9 cellular contexts compared by ENCODE assay signal in genomic region chr19:41746593-41747227, GRCh38. TPM values are rescaled to one million over a fixed set of nuclear protein-coding genes. Genes with fewer than 3 reads are reported as not detected.
DNase-seq lines count a peak whose midpoint lies in the region; ATAC-seq, FAIRE-seq and TF ChIP-seq lines count a peak whose summit lies in the region.
"Had no signal": no experiment of that assay in that cellular context is flagged by ENCODE, and none has a peak within 500 bp of the region (broad histone marks: within the 10 kb centered on the region; RNA-seq: fewer than 3 reads in every experiment).

No MANE protein-coding gene starts in this region.

- no peaks in the 10 kb centered on the region for H3K9me2 ChIP-seq in PC-3 (replicated peaks; ENCODE audit: low read length)

- no peaks in the 10 kb centered on the region for H3K4me1 Mint-ChIP-seq in activated T-helper 17 cell treated with anti-CD3 and anti-CD28 coated beads, Interleukin-2, amount 50 U/mL, for 72 hours
- H3K4me1 Mint-ChIP-seq in glutamatergic neuron (ENCODE audit: low read depth, unreplicated experiment), result no peaks in the 10 kb centered on the region

- no peak overlapping the region for H3K9ac ChIP-seq in PC-3 (ENCODE audit: low read length)

- TF ChIP-seq CTCF in D721Med (IDR thresholded peaks at IDR 0.05; ENCODE audit: insufficient read depth, missing control alignments) (peak; percentile 55), PC-3 (conservative IDR thresholded peaks at IDR 0.05; ENCODE audit: low read depth, low read length) (peak; percentile 76), glutamatergic neuron (IDR thresholded peaks at IDR 0.05; ENCODE audit: partially characterized antibody, unreplicated experiment) (peak; percentile 28)

- no peak for FAIRE-seq in D721Med (lab: Jason Lieb, UNC)

- H3K4me1 ChIP-seq in PC-3 (ENCODE audit: insufficient read depth, low read length), result peaks cover 11% of the 10 kb centered on the region; the same call in 1 of the 2 replicates
- H3K4me1 ChIP-seq: SJSA1 had no signal

- H2AFZ ChIP-seq in PC-3 (ENCODE audit: low read length), result no peak overlapping the region

- no peaks in the 10 kb centered on the region for H3K36me3 ChIP-seq in PC-3 (ENCODE audit: low read depth, low read length)
- H3K36me3 ChIP-seq: SJSA1 had no signal

- no peaks in the 10 kb centered on the region for H3F3A ChIP-seq in PC-3 (ENCODE audit: low read length, unreplicated experiment)

- no peak overlapping the region for H3K4me3 Mint-ChIP-seq in activated T-helper 17 cell treated with anti-CD3 and anti-CD28 coated beads, Interleukin-2, amount 50 U/mL, for 72 hours
- H3K4me3 Mint-ChIP-seq in glutamatergic neuron (ENCODE audit: unreplicated experiment), result no peak overlapping the region

- DNase-seq in D721Med (ENCODE audit: insufficient read length, low spot score) (no peak), KG1 (lab: John Stamatoyannopoulos, UW) (peak; percentile 12), PC-3 (peak; percentile 76), glutamatergic neuron (peak; percentile 41)
- peak; percentile 40 for DNase-seq in stimulated activated CD4-positive, alpha-beta T cell treated with anti-CD3 and anti-CD28 coated beads, Interleukin-12 subunit alpha, Interleukin-12 subunit beta, amount 100 ng/mL, for 4 hours

- CTCF ChIA-PET in PC-3 (lab: Charles Lee), result interaction anchor here (1.6 kb wide), 1 partner anchor 38 kb away, joined by 3 read pairs; no protein-coding TSS in a partner anchor

- H4K20me1 ChIP-seq in PC-3 (ENCODE audit: low read length), result no peaks in the 10 kb centered on the region

- H3K79me2 ChIP-seq in PC-3 (ENCODE audit: low read length), result no peaks in the 10 kb centered on the region

- H3K27me3 ChIP-seq in PC-3 (ENCODE audit: low read length), result no peaks in the 10 kb centered on the region

- intact Hi-C loops in PC-3 (cut with micrococcal nuclease), result loop anchor here (1.0 to 5.0 kb wide), 2 partner anchors 39 to 104 kb away; no protein-coding TSS in a partner anchor

- H3K36me3 Mint-ChIP-seq in activated T-helper 17 cell treated with anti-CD3 and anti-CD28 coated beads, Interleukin-2, amount 50 U/mL, for 72 hours (ENCODE audit: low read depth), result no peaks in the 10 kb centered on the region
- no peaks in the 10 kb centered on the region for H3K36me3 Mint-ChIP-seq in glutamatergic neuron (ENCODE audit: unreplicated experiment)

- no peak overlapping the region for H3K4me2 ChIP-seq in PC-3 (ENCODE audit: low read length)

- no peak overlapping the region for H3K27ac Mint-ChIP-seq in activated T-helper 17 cell treated with anti-CD3 and anti-CD28 coated beads, Interleukin-2, amount 50 U/mL, for 72 hours
- no peak overlapping the region for H3K27ac Mint-ChIP-seq in glutamatergic neuron (ENCODE audit: unreplicated experiment)

- H3K27me3 Mint-ChIP-seq in activated T-helper 17 cell treated with anti-CD3 and anti-CD28 coated beads, Interleukin-2, amount 50 U/mL, for 72 hours, result peaks cover 45% of the 10 kb centered on the region
- peaks cover 7% of the 10 kb centered on the region for H3K27me3 Mint-ChIP-seq in glutamatergic neuron (ENCODE audit: unreplicated experiment)

- H3K27ac ChIP-seq in PC-3 (ENCODE audit: low read length), result no peak overlapping the region
- H3K27ac ChIP-seq: SJSA1 had no signal

- no peak overlapping the region for H3K4me3 ChIP-seq in PC-3 (ENCODE audit: low read length)
- H3K4me3 ChIP-seq: SJSA1 had no signal

- H3K9me3 Mint-ChIP-seq in activated T-helper 17 cell treated with anti-CD3 and anti-CD28 coated beads, Interleukin-2, amount 50 U/mL, for 72 hours, result no peaks in the 10 kb centered on the region
- H3K9me3 Mint-ChIP-seq in glutamatergic neuron (ENCODE audit: unreplicated experiment), result peaks cover 2% of the 10 kb centered on the region

- no peaks in the 10 kb centered on the region for H3K9me3 ChIP-seq in PC-3 (ENCODE audit: low read length)
- H3K9me3 ChIP-seq: SJSA1 had no signal

- ATAC-seq in PC-3 (peak; percentile 90), HG02938 (IDR thresholded peaks at IDR 0.05; ENCODE audit: unreplicated experiment) (no peak), GM19035 (IDR thresholded peaks at IDR 0.05; ENCODE audit: unreplicated experiment) (no peak)
- peak; percentile 87 for ATAC-seq in activated T-helper 17 cell treated with anti-CD3 and anti-CD28 coated beads, Interleukin-2, amount 50 U/mL, for 72 hours (replicated peaks)

- BruUV-seq in PC-3 (replicated peaks; lab: Mats Ljungman, UMichigan), result no TSS peak

- POLR2A ChIA-PET in PC-3 (lab: Charles Lee; ENCODE audit: unreplicated experiment), result no interaction called here

RNA-seq across cellular contexts. Expression of gene CEACAM6, which starts 8.6 kb away (rescaled TPM):
- total RNA-seq in PC-3 (2014; rRNA removed), result 7.1 and 9.0 TPM in 2 replicates
- total RNA-seq in activated T-helper 17 cell treated with anti-CD3 and anti-CD28 coated beads, Interleukin-2, amount 50 U/mL, for 72 hours, result not detected
- 0.20 TPM for total RNA-seq in glutamatergic neuron (ENCODE audit: unreplicated experiment)
- total RNA-seq: SJSA1 had no signal

RNA-seq across cellular contexts. Expression of gene CEACAM5, which starts 38.3 kb away (rescaled TPM):
- total RNA-seq in PC-3 (2014; rRNA removed), result 0.75 and 2.8 TPM in 2 replicates
- total RNA-seq in activated T-helper 17 cell treated with anti-CD3 and anti-CD28 coated beads, Interleukin-2, amount 50 U/mL, for 72 hours, result not detected
- not detected for total RNA-seq in glutamatergic neuron (ENCODE audit: unreplicated experiment)
- total RNA-seq: SJSA1 had no signal

RNA-seq across cellular contexts. Expression of gene CEACAM3, which starts 49.7 kb away (rescaled TPM):
- total RNA-seq in PC-3 (2014; rRNA removed) (not detected in 2 replicates), glutamatergic neuron (ENCODE audit: unreplicated experiment) (not detected)
- total RNA-seq in activated T-helper 17 cell treated with anti-CD3 and anti-CD28 coated beads, Interleukin-2, amount 50 U/mL, for 72 hours, result not detected
- total RNA-seq: SJSA1 had no signal

RNA-seq across cellular contexts. Expression of gene CEACAM7, which starts 58.6 kb away (rescaled TPM):
- total RNA-seq in PC-3 (2014; rRNA removed) (not detected in 2 replicates), glutamatergic neuron (ENCODE audit: unreplicated experiment) (not detected)
- total RNA-seq in activated T-helper 17 cell treated with anti-CD3 and anti-CD28 coated beads, Interleukin-2, amount 50 U/mL, for 72 hours, result not detected
- total RNA-seq: SJSA1 had no signal

Comparison
In these comparisons a context has a peak if more than half of its experiments do, and no peak if none do; other contexts are left out.
1. ATAC-seq: peak in PC-3 (single experiment) and activated T-helper 17 cell treated with anti-CD3 and anti-CD28 coated beads, Interleukin-2, amount 50 U/mL, for 72 hours (single experiment); none in HG02938 (single experiment) and GM19035 (single experiment).
2. Peak in every context shown above with its lines, with median percentiles within 50 percentile points of each other: CTCF ChIP-seq.